1 cellular context compared by ENCODE assay signal in the genomic region with DNA sequence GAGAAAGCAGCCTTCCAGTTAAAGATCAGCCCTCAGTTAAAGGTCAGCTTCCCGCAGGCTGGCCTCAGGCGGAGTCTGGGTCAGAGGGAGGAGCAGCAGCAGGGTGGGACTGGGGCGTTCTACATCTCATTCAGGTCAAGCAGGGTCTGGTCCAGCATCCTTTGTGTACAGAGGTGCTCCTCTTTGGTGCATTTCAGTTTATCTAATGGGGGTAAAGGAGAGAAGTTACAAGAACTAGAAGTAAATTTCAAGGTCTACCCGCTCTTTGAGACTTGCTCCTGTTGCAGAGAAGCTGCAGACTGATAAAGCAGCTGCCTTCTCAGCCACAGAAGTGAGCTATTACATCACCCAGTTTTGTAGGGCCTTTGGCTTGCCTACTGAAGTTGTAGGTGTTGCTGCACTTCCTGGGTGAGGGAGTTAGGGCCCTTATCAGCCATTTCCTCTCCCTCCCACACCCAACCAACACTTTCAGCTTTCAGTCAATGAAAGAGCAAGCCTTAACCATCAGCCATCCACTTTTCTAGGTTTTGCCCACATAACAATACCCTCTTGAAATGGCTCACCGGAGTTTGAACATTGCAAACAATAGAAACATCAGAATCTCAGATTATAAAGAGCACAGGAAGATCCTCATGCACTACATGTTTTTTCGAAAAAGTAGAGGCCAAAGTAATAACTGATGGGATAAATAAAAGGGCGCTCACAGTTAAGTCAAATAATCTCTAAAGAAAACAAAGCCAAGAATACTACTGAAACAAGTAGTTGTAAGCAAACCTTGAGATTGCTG.
TF ChIP-seq lines count a peak whose summit lies in the region.

No MANE protein-coding gene starts in this region.

TF ChIP-seq in K562, 482 proteins besides CTCF, POLR2A, EP300 and RAD21 (continued from another document and continues in another):
- TF ChIP-seq PATZ1 (CRISPR knock-in tag; IDR thresholded peaks at IDR 0.05; ENCODE audit: borderline replicate concordance) (no peak), ZNF232 (CRISPR knock-in tag; IDR thresholded peaks at IDR 0.05) (no peak), MLLT1 (IDR thresholded peaks at IDR 0.05) (peak in 1 of 2 experiments; percentile 56; a peak in 1 of 4 replicates), HMBOX1 (IDR thresholded peaks at IDR 0.05) (peak; percentile 93), ZNF707 (CRISPR knock-in tag; conservative IDR thresholded peaks at IDR 0.05) (no peak), ZNF274 (IDR thresholded peaks at IDR 0.05; ENCODE audit: borderline replicate concordance, low read depth, low read length) (no peak), HEY1 (CRISPR knock-in tag; IDR thresholded peaks at IDR 0.05; ENCODE audit: borderline replicate concordance) (no peak), ZBTB2 (IDR thresholded peaks at IDR 0.05) (peak; percentile 26; the same call in 1 of the 2 replicates), GTF3C2 (IDR thresholded peaks at IDR 0.05; ENCODE audit: borderline replicate concordance, extremely low read depth, insufficient read length) (no peak), PRMT5 (CRISPR knock-in tag; IDR thresholded peaks at IDR 0.05) (no peak), ZFP36 (IDR thresholded peaks at IDR 0.05; ENCODE audit: low read depth, low read length, partially characterized antibody) (peak; percentile 49), ZNF764 (CRISPR knock-in tag; IDR thresholded peaks at IDR 0.05; ENCODE audit: low read depth) (no peak), ZNF23 (CRISPR knock-in tag; IDR thresholded peaks at IDR 0.05) (no peak), ZNF696 (CRISPR knock-in tag; conservative IDR thresholded peaks at IDR 0.05) (no peak), STAG1 (CRISPR knock-in tag; IDR thresholded peaks at IDR 0.05; ENCODE audit: borderline replicate concordance) (no peak), ZNF140 (CRISPR knock-in tag; IDR thresholded peaks at IDR 0.05) (no peak), ZNF239 (CRISPR knock-in tag; IDR thresholded peaks at IDR 0.05) (no peak; the same call in 1 of the 2 replicates), ARHGAP35 (IDR thresholded peaks at IDR 0.05; ENCODE audit: partially characterized antibody) (no peak), ZNF143 (CRISPR knock-in tag; IDR thresholded peaks at IDR 0.05) (no peak), ZNF717 (CRISPR knock-in tag; IDR thresholded peaks at IDR 0.05) (no peak), SRSF1 (IDR thresholded peaks at IDR 0.05; ENCODE audit: low read depth, low read length) (no peak), E2F6 (IDR thresholded peaks at IDR 0.05; ENCODE audit: borderline replicate concordance in 1 of 2, extremely low read depth in 1 of 2, insufficient read depth in 1 of 2, insufficient read length in 1 of 2, low read depth in 1 of 2, low read length in 1 of 2, poor library complexity in 1 of 2, severe bottlenecking in 1 of 2) (no peak), ZNF282 (CRISPR knock-in tag; IDR thresholded peaks at IDR 0.05) (no peak), STAT6 (CRISPR knock-in tag; IDR thresholded peaks at IDR 0.05) (no peak; the same call in 1 of the 2 replicates), MCM5 (IDR thresholded peaks at IDR 0.05; ENCODE audit: low read depth) (no peak), SMARCE1 (IDR thresholded peaks at IDR 0.05) (peak; percentile 93), MNT (conservative IDR thresholded peaks at IDR 0.05) (peak; percentile 26 to 67; a peak in 2 of 4 replicates), TCFL5 (CRISPR knock-in tag; conservative IDR thresholded peaks at IDR 0.05) (no peak), EP400 (IDR thresholded peaks at IDR 0.05) (peak; percentile 88), ZNF445 (CRISPR knock-in tag; IDR thresholded peaks at IDR 0.05; ENCODE audit: low read depth) (no peak), NR1H2 (CRISPR knock-in tag; IDR thresholded peaks at IDR 0.05) (no peak), SMAD4 (CRISPR knock-in tag; conservative IDR thresholded peaks at IDR 0.05) (peak; percentile 94), SNIP1 (IDR thresholded peaks at IDR 0.05; ENCODE audit: low read depth) (no peak), TCF7 (IDR thresholded peaks at IDR 0.05; ENCODE audit: borderline replicate concordance) (no peak), XRCC4 (IDR thresholded peaks at IDR 0.05; ENCODE audit: extremely low read depth, insufficient read depth, insufficient read length) (no peak), GABPB1 (CRISPR knock-in tag; IDR thresholded peaks at IDR 0.05) (peak; percentile 68; the same call in 1 of the 2 replicates), SRSF9 (IDR thresholded peaks at IDR 0.05; ENCODE audit: borderline replicate concordance, low read depth, low read length) (no peak), SAP30 (IDR thresholded peaks at IDR 0.05; ENCODE audit: borderline replicate concordance, insufficient read depth, low read depth, low read length, poor library complexity, severe bottlenecking) (no peak), ELK3 (CRISPR knock-in tag; IDR thresholded peaks at IDR 0.05) (no peak)
- TF ChIP-seq, protein P1, sequence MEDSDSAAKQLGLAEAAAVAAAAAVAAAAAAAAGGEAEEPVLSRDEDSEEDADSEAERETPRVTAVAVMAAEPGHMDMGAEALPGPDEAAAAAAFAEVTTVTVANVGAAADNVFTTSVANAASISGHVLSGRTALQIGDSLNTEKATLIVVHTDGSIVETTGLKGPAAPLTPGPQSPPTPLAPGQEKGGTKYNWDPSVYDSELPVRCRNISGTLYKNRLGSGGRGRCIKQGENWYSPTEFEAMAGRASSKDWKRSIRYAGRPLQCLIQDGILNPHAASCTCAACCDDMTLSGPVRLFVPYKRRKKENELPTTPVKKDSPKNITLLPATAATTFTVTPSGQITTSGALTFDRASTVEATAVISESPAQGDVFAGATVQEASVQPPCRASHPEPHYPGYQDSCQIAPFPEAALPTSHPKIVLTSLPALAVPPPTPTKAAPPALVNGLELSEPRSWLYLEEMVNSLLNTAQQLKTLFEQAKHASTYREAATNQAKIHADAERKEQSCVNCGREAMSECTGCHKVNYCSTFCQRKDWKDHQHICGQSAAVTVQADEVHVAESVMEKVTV (CRISPR knock-in tag; IDR thresholded peaks at IDR 0.05) = no peak; the same call in 1 of the 2 replicates
